In the genomic region with DNA sequence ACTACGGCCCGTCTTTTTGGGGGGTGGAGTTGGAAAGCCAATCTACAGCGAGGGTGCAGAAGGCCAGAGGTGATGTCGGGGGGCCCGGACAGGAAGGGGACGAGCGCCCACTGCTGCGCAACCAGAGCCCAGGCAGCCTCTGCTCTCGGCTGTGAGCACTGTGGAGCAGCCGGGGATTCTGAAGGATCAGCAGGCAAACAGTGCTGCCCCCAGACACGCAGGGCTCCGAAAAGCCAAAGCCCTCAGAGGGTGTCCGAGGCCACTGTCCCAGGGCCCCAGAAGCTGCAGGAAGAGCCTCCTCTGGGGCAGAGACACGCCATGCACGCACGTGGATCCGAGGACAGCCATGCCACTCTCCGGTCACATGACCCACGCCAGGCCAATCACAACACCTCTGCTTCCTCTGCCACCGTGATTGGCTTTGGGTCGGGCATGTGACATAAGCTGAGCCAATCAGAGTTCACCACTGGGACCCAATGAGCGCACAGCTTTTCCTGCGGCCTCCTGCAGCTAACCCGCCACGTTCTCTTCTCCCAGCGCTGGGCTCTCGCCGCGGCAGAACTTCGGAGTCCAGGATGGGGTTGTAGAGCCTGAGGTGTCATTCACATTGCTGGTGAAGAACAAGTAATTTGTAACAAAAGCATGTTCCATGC, we compare ENCODE assay signal across 8 cellular contexts. TPM values are rescaled to one million over a fixed set of nuclear protein-coding genes. Genes with fewer than 3 reads are reported as not detected.
DNase-seq lines count a peak whose midpoint lies in the region; ATAC-seq and TF ChIP-seq lines count a peak whose summit lies in the region.

No MANE protein-coding gene starts in this region.

- H3K9me3 Mint-ChIP-seq in activated naive CD4-positive, alpha-beta T cell treated with anti-CD3 and anti-CD28 coated beads for 36 hours = no peaks in the 10 kb centered on the region
- H3K9me3 Mint-ChIP-seq in activated T-helper 2 cell treated with anti-CD3 and anti-CD28 coated beads, Interferon-gamma antibody, Interleukin-2, Interleukin-4, amounts not matched to agents 10 μg/mL and 5 μg/mL and 100 μg/mL, durations not matched to agents 14 hours and 24 hours and 36 hours = no peaks in the 10 kb centered on the region

- peak overlapping the region; percentile 29 for H3K4me3 Mint-ChIP-seq in activated naive CD4-positive, alpha-beta T cell treated with anti-CD3 and anti-CD28 coated beads for 36 hours
- H3K4me3 Mint-ChIP-seq in activated T-helper 2 cell treated with anti-CD3 and anti-CD28 coated beads, Interferon-gamma antibody, Interleukin-2, Interleukin-4, amounts not matched to agents 10 μg/mL and 5 μg/mL and 100 μg/mL, durations not matched to agents 14 hours and 24 hours and 36 hours (ENCODE audit: low read depth) = no peak overlapping the region

- peak; percentile 48 for DNase-seq in activated naive CD4-positive, alpha-beta T cell treated with anti-CD3 and anti-CD28 coated beads for 36 hours
- no peak for DNase-seq in activated naive CD4-positive, alpha-beta T cell treated with Interleukin-2 at 50 U/mL for 16 hours
- no peak for DNase-seq in Right ventricle myocardium superior
- DNase-seq in sigmoid colon = peak; percentile 97
- DNase-seq in GM13976 (ENCODE audit: low spot score) = no peak
- DNase-seq in activated T-helper 2 cell treated with anti-CD3 and anti-CD28 coated beads, Interferon-gamma antibody, Interleukin-2, Interleukin-4, amounts not matched to agents 10 μg/mL and 5 μg/mL and 100 μg/mL, durations not matched to agents 14 hours and 24 hours and 36 hours (ENCODE audit: low spot score) = no peak

- 79 to 86% methylated on average over 30 of the region's 30 CpGs for WGBS in sigmoid colon, 2 donors

- H3K9me3 ChIP-seq in sigmoid colon = no peaks in the 10 kb centered on the region

- peaks cover 0 to 18% (median 13%) of the 10 kb centered on the region in 4 donors for H3K4me1 ChIP-seq in sigmoid colon

- CTCF ChIA-PET in activated naive CD4-positive, alpha-beta T cell treated with anti-CD3 and anti-CD28 coated beads for 36 hours (lab: Charles Lee) = no interaction called here

- no peaks in the 10 kb centered on the region for H3K36me3 ChIP-seq in sigmoid colon

- TF ChIP-seq EP300 in sigmoid colon (IDR thresholded peaks at IDR 0.05) = no peak

- no peaks in the 10 kb centered on the region for H3K27me3 ChIP-seq in sigmoid colon

- no peak for TF ChIP-seq POLR2A in sigmoid colon (IDR thresholded peaks at IDR 0.05)

- TF ChIP-seq CTCF in sigmoid colon (IDR thresholded peaks at IDR 0.05) (peak; percentile 51 to 71 (median 64)), GM13976 (IDR thresholded peaks at IDR 0.05; ENCODE audit: borderline replicate concordance, control extremely low read depth, extremely low read depth, insufficient read depth, missing control alignments) (no peak)

- ATAC-seq in SK-N-SH treated with all-trans-retinoic acid at 6 μM for 48 hours = peak; percentile 71
- peak; percentile 31 for ATAC-seq in Right ventricle myocardium superior (ENCODE audit: poor library complexity)
- ATAC-seq in HG02642 (IDR thresholded peaks at IDR 0.05; ENCODE audit: poor library complexity, unreplicated experiment) = no peak

- in situ Hi-C loops in GM13976 (cut with MboI; ENCODE audit: low sequenced_read_pairs, unreplicated experiment) = no loop called here

- H3K4me1 Mint-ChIP-seq in activated naive CD4-positive, alpha-beta T cell treated with anti-CD3 and anti-CD28 coated beads for 36 hours (ENCODE audit: low read depth) = no peaks in the 10 kb centered on the region
- H3K4me1 Mint-ChIP-seq in activated T-helper 2 cell treated with anti-CD3 and anti-CD28 coated beads, Interferon-gamma antibody, Interleukin-2, Interleukin-4, amounts not matched to agents 10 μg/mL and 5 μg/mL and 100 μg/mL, durations not matched to agents 14 hours and 24 hours and 36 hours (ENCODE audit: low read depth) = no peaks in the 10 kb centered on the region

- H3K36me3 Mint-ChIP-seq in activated naive CD4-positive, alpha-beta T cell treated with anti-CD3 and anti-CD28 coated beads for 36 hours (ENCODE audit: low read depth) = no peaks in the 10 kb centered on the region
- no peaks in the 10 kb centered on the region for H3K36me3 Mint-ChIP-seq in activated T-helper 2 cell treated with anti-CD3 and anti-CD28 coated beads, Interferon-gamma antibody, Interleukin-2, Interleukin-4, amounts not matched to agents 10 μg/mL and 5 μg/mL and 100 μg/mL, durations not matched to agents 14 hours and 24 hours and 36 hours (ENCODE audit: low read depth)

- intact Hi-C loops in activated naive CD4-positive, alpha-beta T cell treated with anti-CD3 and anti-CD28 coated beads for 36 hours (cut with micrococcal nuclease) = no loop called here
- intact Hi-C loops in Right ventricle myocardium superior (cut with DNase I) = loop anchor here (5.0 kb wide), 1 partner anchor 35 kb away; no protein-coding TSS in a partner anchor
- intact Hi-C loops in sigmoid colon (cut with DNase I) = loop anchor here (1.0 kb wide), 1 partner anchor 52 kb away; no protein-coding TSS in a partner anchor
- intact Hi-C loops in activated T-helper 2 cell treated with anti-CD3 and anti-CD28 coated beads, Interferon-gamma antibody, Interleukin-2, Interleukin-4, amounts not matched to agents 10 μg/mL and 5 μg/mL and 100 μg/mL, durations not matched to agents 14 hours and 24 hours and 36 hours (cut with micrococcal nuclease) = no loop called here

- no peak overlapping the region for H3K27ac Mint-ChIP-seq in activated naive CD4-positive, alpha-beta T cell treated with anti-CD3 and anti-CD28 coated beads for 36 hours
- H3K27ac Mint-ChIP-seq in activated T-helper 2 cell treated with anti-CD3 and anti-CD28 coated beads, Interferon-gamma antibody, Interleukin-2, Interleukin-4, amounts not matched to agents 10 μg/mL and 5 μg/mL and 100 μg/mL, durations not matched to agents 14 hours and 24 hours and 36 hours = no peak overlapping the region

- H3K4me3 ChIP-seq in sigmoid colon = peak overlapping the region in 3 of 4 donors; percentile 26 to 45 (median 40)

- H3K27me3 Mint-ChIP-seq in activated naive CD4-positive, alpha-beta T cell treated with anti-CD3 and anti-CD28 coated beads for 36 hours (ENCODE audit: low read depth) = no peaks in the 10 kb centered on the region
- H3K27me3 Mint-ChIP-seq in activated T-helper 2 cell treated with anti-CD3 and anti-CD28 coated beads, Interferon-gamma antibody, Interleukin-2, Interleukin-4, amounts not matched to agents 10 μg/mL and 5 μg/mL and 100 μg/mL, durations not matched to agents 14 hours and 24 hours and 36 hours (ENCODE audit: low read depth) = no peaks in the 10 kb centered on the region

- H3K27ac ChIP-seq in sigmoid colon = peak overlapping the region; percentile 35 to 70 (median 52)

TF ChIP-seq in SK-N-SH treated with all-trans-retinoic acid at 6 μM for 48 hours, 23 proteins besides CTCF, POLR2A, EP300 and RAD21:
- TF ChIP-seq ESRRG (CRISPR knock-in tag; IDR thresholded peaks at IDR 0.05) (no peak), RARB (CRISPR knock-in tag; IDR thresholded peaks at IDR 0.05) (no peak), CSDC2 (CRISPR knock-in tag; IDR thresholded peaks at IDR 0.05) (0 out of 2 replicates have a peak, but pooled peaks have one; percentile 63)

RNA-seq across cellular contexts. Expression of a gene that starts 40.7 kb away (rescaled TPM):
- total RNA-seq in activated naive CD4-positive, alpha-beta T cell treated with anti-CD3 and anti-CD28 coated beads for 36 hours = 1,000 to 10,000 TPM; 2,881 to 2,925 TPM
- total RNA-seq in Right ventricle myocardium superior = 369 TPM
- total RNA-seq in sigmoid colon = 1,000 to 10,000 TPM; 1,038 to 2,003 (median 1,212) TPM
- 1,000 to 10,000 TPM; 2,538 to 4,527 (median 2,852) TPM for polyA plus RNA-seq in sigmoid colon
- 4,152 and 4,174 TPM in 2 replicates for total RNA-seq in activated T-helper 2 cell treated with anti-CD3 and anti-CD28 coated beads, Interferon-gamma antibody, Interleukin-2, Interleukin-4, amounts not matched to agents 10 μg/mL and 5 μg/mL and 100 μg/mL, durations not matched to agents 14 hours and 24 hours and 36 hours

RNA-seq across cellular contexts. Expression of a gene that starts 56.2 kb away (rescaled TPM):
- total RNA-seq in activated naive CD4-positive, alpha-beta T cell treated with anti-CD3 and anti-CD28 coated beads for 36 hours = not detected
- total RNA-seq in Right ventricle myocardium superior = 0.19 TPM
- total RNA-seq in sigmoid colon = 1 to 10 TPM in 1 of 4 donors, under 1 TPM in 2, not detected in 1; 0.33 to 1.1 (median 0.95) TPM
- 1 to 10 TPM in 1 of 3 donors, not detected in 2; 2.3 TPM for polyA plus RNA-seq in sigmoid colon
- total RNA-seq in activated T-helper 2 cell treated with anti-CD3 and anti-CD28 coated beads, Interferon-gamma antibody, Interleukin-2, Interleukin-4, amounts not matched to agents 10 μg/mL and 5 μg/mL and 100 μg/mL, durations not matched to agents 14 hours and 24 hours and 36 hours = 1.1 TPM in 2 replicates

Comparison
In these comparisons a context has a peak if more than half of its experiments do, and no peak if none do; other contexts are left out.
1. DNase-seq: peak in activated naive CD4-positive, alpha-beta T cell treated with anti-CD3 and anti-CD28 coated beads for 36 hours (single experiment) and sigmoid colon (single experiment); none in activated naive CD4-positive, alpha-beta T cell treated with Interleukin-2 at 50 U/mL for 16 hours (single experiment), Right ventricle myocardium superior (single experiment), GM13976 (single experiment) and activated T-helper 2 cell treated with anti-CD3 and anti-CD28 coated beads, Interferon-gamma antibody, Interleukin-2, Interleukin-4, amounts not matched to agents 10 μg/mL and 5 μg/mL and 100 μg/mL, durations not matched to agents 14 hours and 24 hours and 36 hours (single experiment).
2. intact Hi-C loops: an anchor here in Right ventricle myocardium superior (5.0 kb wide) and sigmoid colon (1.0 kb wide); none called in activated naive CD4-positive, alpha-beta T cell treated with anti-CD3 and anti-CD28 coated beads for 36 hours and activated T-helper 2 cell treated with anti-CD3 and anti-CD28 coated beads, Interferon-gamma antibody, Interleukin-2, Interleukin-4, amounts not matched to agents 10 μg/mL and 5 μg/mL and 100 μg/mL, durations not matched to agents 14 hours and 24 hours and 36 hours.